Comparison of ENCODE assay signal across 26 cellular contexts in the genomic region with DNA sequence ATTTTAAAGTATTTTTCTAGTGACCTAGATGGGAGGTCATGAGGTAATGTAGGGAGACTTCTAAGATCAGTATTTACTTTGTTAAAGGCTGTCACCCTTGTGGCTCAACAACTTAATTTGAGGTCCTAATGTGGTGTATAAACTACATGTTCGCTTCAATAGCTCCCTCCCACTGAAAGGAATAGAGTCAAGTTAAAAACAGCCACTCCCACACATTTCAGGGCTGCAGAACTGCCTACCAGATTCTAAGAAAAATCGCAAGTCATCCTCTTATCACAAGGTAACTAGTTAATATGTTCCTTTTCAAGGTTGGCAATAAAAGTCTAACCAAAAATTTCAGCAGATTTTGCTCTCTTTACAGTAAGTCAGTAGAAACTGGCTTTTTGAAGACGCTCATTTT. TPM values are rescaled to one million over a fixed set of nuclear protein-coding genes. Genes with fewer than 3 reads are reported as not detected.
DNase-seq lines count a peak whose midpoint lies in the region; ATAC-seq, FAIRE-seq and TF ChIP-seq lines count a peak whose summit lies in the region.
"Had no signal": no experiment of that assay in that cellular context is flagged by ENCODE, and none has a peak within 500 bp of the region (broad histone marks: within the 10 kb centered on the region; RNA-seq: fewer than 3 reads in every experiment).

No MANE protein-coding gene starts in this region.

- FAIRE-seq in A549 (lab: Jason Lieb, UNC), result no peak
- FAIRE-seq: G401.6, RCC 7860, urothelium cell line had no signal

- H3K27ac ChIP-seq in A549 (no peak overlapping the region), esophagus squamous epithelium (peak overlapping the region in 3 of 4 donors; percentile 9 to 48 (median 30))
- H3K27ac ChIP-seq in CD8-positive, alpha-beta memory T cell (ENCODE audit: low read depth, low read length), result no peak overlapping the region
- H3K27ac ChIP-seq: BLaER1, gastroesophageal sphincter, neural progenitor cell, SK-N-MC had no signal

- DNase-seq in A549 (ENCODE audit: low read depth in 1 of 2, low spot score in 1 of 2) (peak in 1 of 2 experiments; percentile 20), KBM-7 (peak; percentile 3), esophagus squamous epithelium (lab: John Stamatoyannopoulos, UW) (no peak), mucosa of descending colon (no peak), NCI-H2196 treated with DMSO at 0.1 percent for 48 hours (lab: John Stamatoyannopoulos, UW; ENCODE audit: unreplicated experiment) (no peak)
- no peak for DNase-seq in CD8-positive, alpha-beta memory T cell
- DNase-seq: activated CD4-positive, CD25-positive, alpha-beta regulatory T cell treated with anti-CD3 and anti-CD28 coated beads, Interleukin-2, amount 50 U/mL, for 72 hours; activated naive CD4-positive, alpha-beta T cell treated with anti-CD3 and anti-CD28 coated beads, Interleukin-2, amount 10 ng/mL, durations not matched to agents 7 days and 5 days; activated T-cell treated with anti-CD3 and anti-CD28 coated beads, Interleukin-2, amount 50 U/mL, for 4 hours; aorta; MG63; NCI-H146; NCI-H345; NK-92 treated with Interleukin-12 subunit alpha and Interleukin-12 subunit beta, amount 100 ng/mL, for 24 hours; stimulated activated CD4-positive, alpha-beta T cell treated with anti-CD3 and anti-CD28 coated beads, Interleukin-12 subunit alpha, Interleukin-12 subunit beta, amount 100 ng/mL, for 4 hours had no signal

- H3K4me1 ChIP-seq in A549 (peaks cover 3% of the 10 kb centered on the region; the same call in 1 of the 3 replicates), esophagus squamous epithelium (peaks cover 0 to 15% (median 0%) of the 10 kb centered on the region in 3 donors), mucosa of descending colon (ENCODE audit: low read depth) (no peaks in the 10 kb centered on the region)
- no peaks in the 10 kb centered on the region for H3K4me1 ChIP-seq in CD8-positive, alpha-beta memory T cell (ENCODE audit: insufficient read depth, low read length)
- H3K4me1 ChIP-seq: BLaER1, gastroesophageal sphincter, neural progenitor cell had no signal

- ATAC-seq in A549 (no peak), mucosa of descending colon (peak; percentile 38)
- ATAC-seq in activated T-helper 17 cell treated with anti-CD3 and anti-CD28 coated beads, Interleukin-2, amount 50 U/mL, for 72 hours (replicated peaks), result no peak
- no peak for ATAC-seq in stimulated activated memory B cell treated with anti-CD40 and anti-IgM and Interleukin-4, amounts not matched to agents 10 μg/mL and 1 μg/mL and 100 μg/mL, for 72 hours
- ATAC-seq: activated T-cell treated with anti-CD3 and anti-CD28 coated beads, Interleukin-2, amount 50 U/mL, for 4 hours; gastroesophageal sphincter had no signal

- H3K36me3 ChIP-seq in esophagus squamous epithelium (no peaks in the 10 kb centered on the region), mucosa of descending colon (ENCODE audit: low read depth) (no peaks in the 10 kb centered on the region)
- no peaks in the 10 kb centered on the region for H3K36me3 ChIP-seq in CD8-positive, alpha-beta memory T cell (ENCODE audit: insufficient read depth, low read length)
- H3K36me3 ChIP-seq: BLaER1, gastroesophageal sphincter, MG63, neural progenitor cell had no signal

- intact Hi-C loops in esophagus squamous epithelium (cut with DNase I) (no loop called here), mucosa of descending colon (cut with DNase I, micrococcal nuclease) (no loop called here)

- H3K27me3 Mint-ChIP-seq in activated T-helper 17 cell treated with anti-CD3 and anti-CD28 coated beads, Interleukin-2, amount 50 U/mL, for 72 hours, result peaks cover 24% of the 10 kb centered on the region
- peaks cover 7 to 46% of the 10 kb centered on the region in 2 donors for H3K27me3 Mint-ChIP-seq in CD8-positive, alpha-beta memory T cell
- no peaks in the 10 kb centered on the region for H3K27me3 Mint-ChIP-seq in stimulated activated memory B cell treated with anti-CD40 and anti-IgM and Interleukin-4, amounts not matched to agents 10 μg/mL and 1 μg/mL and 100 μg/mL, for 72 hours

- no peaks in the 10 kb centered on the region for H3K27me3 ChIP-seq in esophagus squamous epithelium
- H3K27me3 ChIP-seq in CD8-positive, alpha-beta memory T cell (ENCODE audit: insufficient read depth, low read length, poor library complexity, severe bottlenecking), result peaks cover 4% of the 10 kb centered on the region
- H3K27me3 ChIP-seq: BLaER1, gastroesophageal sphincter, MG63, neural progenitor cell had no signal

- no peaks in the 10 kb centered on the region for H3K4me1 Mint-ChIP-seq in activated T-helper 17 cell treated with anti-CD3 and anti-CD28 coated beads, Interleukin-2, amount 50 U/mL, for 72 hours
- H3K4me1 Mint-ChIP-seq in CD8-positive, alpha-beta memory T cell, result no peaks in the 10 kb centered on the region
- H3K4me1 Mint-ChIP-seq in stimulated activated memory B cell treated with anti-CD40 and anti-IgM and Interleukin-4, amounts not matched to agents 10 μg/mL and 1 μg/mL and 100 μg/mL, for 72 hours, result no peaks in the 10 kb centered on the region
- H3K4me1 Mint-ChIP-seq: activated naive CD4-positive, alpha-beta T cell treated with anti-CD3 and anti-CD28 coated beads, Interleukin-2, amount 10 ng/mL, durations not matched to agents 7 days and 5 days; neural progenitor cell had no signal

- H3K27ac Mint-ChIP-seq in activated T-helper 17 cell treated with anti-CD3 and anti-CD28 coated beads, Interleukin-2, amount 50 U/mL, for 72 hours, result no peak overlapping the region
- H3K27ac Mint-ChIP-seq in CD8-positive, alpha-beta memory T cell, result no peak overlapping the region
- no peak overlapping the region for H3K27ac Mint-ChIP-seq in stimulated activated memory B cell treated with anti-CD40 and anti-IgM and Interleukin-4, amounts not matched to agents 10 μg/mL and 1 μg/mL and 100 μg/mL, for 72 hours
- H3K27ac Mint-ChIP-seq: activated naive CD4-positive, alpha-beta T cell treated with anti-CD3 and anti-CD28 coated beads, Interleukin-2, amount 10 ng/mL, durations not matched to agents 7 days and 5 days; neural progenitor cell had no signal

- peaks cover 4% of the 10 kb centered on the region for H3K9me3 Mint-ChIP-seq in activated T-helper 17 cell treated with anti-CD3 and anti-CD28 coated beads, Interleukin-2, amount 50 U/mL, for 72 hours
- peaks cover 0 to 5% (median 3%) of the 10 kb centered on the region in 5 donors for H3K9me3 Mint-ChIP-seq in CD8-positive, alpha-beta memory T cell
- H3K9me3 Mint-ChIP-seq in stimulated activated memory B cell treated with anti-CD40 and anti-IgM and Interleukin-4, amounts not matched to agents 10 μg/mL and 1 μg/mL and 100 μg/mL, for 72 hours, result peaks cover 12% of the 10 kb centered on the region
- H3K9me3 Mint-ChIP-seq: activated naive CD4-positive, alpha-beta T cell treated with anti-CD3 and anti-CD28 coated beads, Interleukin-2, amount 10 ng/mL, durations not matched to agents 7 days and 5 days had no signal

- no peak for TF ChIP-seq RAD21 in A549 (conservative IDR thresholded peaks at IDR 0.05 in 1 of 2, IDR thresholded peaks at IDR 0.05 in 1 of 2)

- CTCF ChIA-PET in A549 (lab: Yijun Ruan, JAX), result no interaction called here
- CTCF ChIA-PET in CD8-positive, alpha-beta memory T cell (lab: Charles Lee), result no interaction called here

- POLR2A ChIA-PET in A549 (lab: Yijun Ruan, JAX), result no interaction called here
- POLR2A ChIA-PET in CD8-positive, alpha-beta memory T cell (lab: Charles Lee), result no interaction called here

- no peak for TF ChIP-seq POLR2A in A549 (IDR thresholded peaks at IDR 0.05; ENCODE audit: low read length)
- no peak for TF ChIP-seq POLR2A in esophagus squamous epithelium (IDR thresholded peaks at IDR 0.05)

- TF ChIP-seq CTCF in A549 (IDR thresholded peaks at IDR 0.05) (no peak), esophagus squamous epithelium (IDR thresholded peaks at IDR 0.05) (no peak), mucosa of descending colon (IDR thresholded peaks at IDR 0.05) (no peak)

- 23% methylated on average over 3 of the region's 3 CpGs for WGBS in A549 (ENCODE audit: missing lambda C conversion rate)
- 49 to 68% methylated on average over 3 of the region's 3 CpGs for WGBS in esophagus squamous epithelium, 2 donors

- no peaks in the 10 kb centered on the region for H3K36me3 Mint-ChIP-seq in activated T-helper 17 cell treated with anti-CD3 and anti-CD28 coated beads, Interleukin-2, amount 50 U/mL, for 72 hours (ENCODE audit: low read depth)
- H3K36me3 Mint-ChIP-seq in CD8-positive, alpha-beta memory T cell, result peaks cover 0 to 1% (median 0%) of the 10 kb centered on the region in 3 donors
- H3K36me3 Mint-ChIP-seq in stimulated activated memory B cell treated with anti-CD40 and anti-IgM and Interleukin-4, amounts not matched to agents 10 μg/mL and 1 μg/mL and 100 μg/mL, for 72 hours, result peaks cover 6% of the 10 kb centered on the region
- H3K36me3 Mint-ChIP-seq: activated naive CD4-positive, alpha-beta T cell treated with anti-CD3 and anti-CD28 coated beads, Interleukin-2, amount 10 ng/mL, durations not matched to agents 7 days and 5 days; neural progenitor cell had no signal

- no peak overlapping the region for H3K4me3 Mint-ChIP-seq in activated T-helper 17 cell treated with anti-CD3 and anti-CD28 coated beads, Interleukin-2, amount 50 U/mL, for 72 hours
- no peak overlapping the region for H3K4me3 Mint-ChIP-seq in CD8-positive, alpha-beta memory T cell
- H3K4me3 Mint-ChIP-seq in stimulated activated memory B cell treated with anti-CD40 and anti-IgM and Interleukin-4, amounts not matched to agents 10 μg/mL and 1 μg/mL and 100 μg/mL, for 72 hours, result no peak overlapping the region
- H3K4me3 Mint-ChIP-seq: activated naive CD4-positive, alpha-beta T cell treated with anti-CD3 and anti-CD28 coated beads, Interleukin-2, amount 10 ng/mL, durations not matched to agents 7 days and 5 days; activated T-cell treated with anti-CD3 and anti-CD28 coated beads, Interleukin-2, amount 50 U/mL, for 4 hours; neural progenitor cell had no signal

- H3K9me3 ChIP-seq in A549 (no peaks in the 10 kb centered on the region), esophagus squamous epithelium (no peaks in the 10 kb centered on the region), mucosa of descending colon (no peaks in the 10 kb centered on the region)
- H3K9me3 ChIP-seq in CD8-positive, alpha-beta memory T cell (ENCODE audit: low read length), result no peaks in the 10 kb centered on the region
- H3K9me3 ChIP-seq: MG63 had no signal

- H3K4me2 ChIP-seq in A549, result peak overlapping the region; percentile 14; the same call in 1 of the 3 replicates
- H3K4me2 ChIP-seq: BLaER1, neural progenitor cell had no signal

- in situ Hi-C loops in KBM-7 (cut with MboI; ENCODE audit: low pct_unique_long_range_greater_than_20kb, low sequenced_read_pairs), result no loop called here

- TF ChIP-seq EP300 in A549 (IDR thresholded peaks at IDR 0.05), result no peak

- H3K4me3 ChIP-seq in A549 (no peak overlapping the region), esophagus squamous epithelium (no peak overlapping the region), mucosa of descending colon (no peak overlapping the region)
- H3K4me3 ChIP-seq in CD8-positive, alpha-beta memory T cell (ENCODE audit: low read length), result no peak overlapping the region
- H3K4me3 ChIP-seq: BLaER1, gastroesophageal sphincter, MG63, neural progenitor cell, SK-N-MC had no signal

RNA-seq across cellular contexts. Expression of a gene that starts 15.1 kb away (rescaled TPM):
- polyA plus RNA-seq in A549 (2011; rRNA removed) (0.81 and 0.93 TPM in 2 replicates), A549 (2017; fragmentation: RNase III; extraction: RNeasy Plus Mini Kit Qiagen cat#74134 plus additional on column Dnase treatment) (0.09 TPM in 1 of 3 replicates, not detected in the others)
- polyA plus RNA-seq in A549 (2012; cell fraction: cytosol; rRNA removed), result 0.05 TPM in 1 of 2 replicates, not detected in the other
- not detected in 2 replicates for polyA plus RNA-seq in A549 (2012; cell fraction: nucleus; rRNA removed)
- not detected in 2 replicates for polyA minus RNA-seq in A549 (2011; rRNA and poly(A)+ RNA removed)
- total RNA-seq in esophagus squamous epithelium (10 to 100 TPM in 1 of 4 donors, 1 to 10 TPM in 1, under 1 TPM in 1, not detected in 1; 0.44 to 16.1 (median 8.6) TPM), mucosa of descending colon (1 to 10 TPM in 2 of 3 donors, under 1 TPM in 1; 0.89 to 4.1 (median 1.1) TPM)
- not detected for total RNA-seq in activated T-helper 17 cell treated with anti-CD3 and anti-CD28 coated beads, Interleukin-2, amount 50 U/mL, for 72 hours
- not detected for total RNA-seq in CD8-positive, alpha-beta memory T cell
- polyA plus RNA-seq in CD8-positive, alpha-beta memory T cell, result not detected
- total RNA-seq: gastroesophageal sphincter, mononuclear cell, pulmonary artery endothelial cell had no signal

RNA-seq across cellular contexts. Expression of a gene that starts 25.2 kb away (rescaled TPM):
- polyA plus RNA-seq in A549 (2011; rRNA removed) (0.68 and 0.70 TPM in 2 replicates), A549 (2017; fragmentation: RNase III; extraction: RNeasy Plus Mini Kit Qiagen cat#74134 plus additional on column Dnase treatment) (0.10 TPM in 1 of 3 replicates, not detected in the others)
- polyA plus RNA-seq in A549 (2012; cell fraction: cytosol; rRNA removed), result not detected in 2 replicates
- polyA plus RNA-seq in A549 (2012; cell fraction: nucleus; rRNA removed), result not detected in 2 replicates
- not detected in 2 replicates for polyA minus RNA-seq in A549 (2011; rRNA and poly(A)+ RNA removed)
- total RNA-seq in esophagus squamous epithelium (not detected), mucosa of descending colon (under 1 TPM in 2 of 3 donors, not detected in 1; 0.27 to 0.29 TPM)
- not detected for total RNA-seq in activated T-helper 17 cell treated with anti-CD3 and anti-CD28 coated beads, Interleukin-2, amount 50 U/mL, for 72 hours
- not detected for total RNA-seq in CD8-positive, alpha-beta memory T cell
- not detected for polyA plus RNA-seq in CD8-positive, alpha-beta memory T cell
- total RNA-seq: activated T-cell treated with anti-CD3 and anti-CD28 coated beads, Interleukin-2, amount 50 U/mL, for 4 hours; aorta; mononuclear cell; pulmonary artery endothelial cell had no signal

RNA-seq across cellular contexts. Expression of a gene that starts 52.1 kb away (rescaled TPM):
- polyA plus RNA-seq in A549 (2011; rRNA removed) (not detected in 2 replicates), A549 (2017; fragmentation: RNase III; extraction: RNeasy Plus Mini Kit Qiagen cat#74134 plus additional on column Dnase treatment) (not detected in 3 replicates)
- not detected in 2 replicates for polyA plus RNA-seq in A549 (2012; cell fraction: cytosol; rRNA removed)
- polyA plus RNA-seq in A549 (2012; cell fraction: nucleus; rRNA removed), result not detected in 2 replicates
- not detected in 2 replicates for polyA minus RNA-seq in A549 (2011; rRNA and poly(A)+ RNA removed)
- total RNA-seq in esophagus squamous epithelium (not detected), mucosa of descending colon (not detected)
- total RNA-seq in activated T-helper 17 cell treated with anti-CD3 and anti-CD28 coated beads, Interleukin-2, amount 50 U/mL, for 72 hours, result not detected
- not detected for total RNA-seq in CD8-positive, alpha-beta memory T cell
- not detected for polyA plus RNA-seq in CD8-positive, alpha-beta memory T cell
- total RNA-seq: activated T-cell treated with anti-CD3 and anti-CD28 coated beads, Interleukin-2, amount 50 U/mL, for 4 hours; aorta; gastroesophageal sphincter; mononuclear cell; pulmonary artery endothelial cell had no signal
- polyA plus RNA-seq: aorta had no signal

Comparison
In these comparisons a context has a peak if more than half of its experiments do, and no peak if none do; other contexts are left out.
1. H3K27ac ChIP-seq: peak in esophagus squamous epithelium (3 of 4); none in A549 (0 of 2) and CD8-positive, alpha-beta memory T cell (single experiment).